8 cellular contexts compared by ENCODE assay signal in the genomic region with DNA sequence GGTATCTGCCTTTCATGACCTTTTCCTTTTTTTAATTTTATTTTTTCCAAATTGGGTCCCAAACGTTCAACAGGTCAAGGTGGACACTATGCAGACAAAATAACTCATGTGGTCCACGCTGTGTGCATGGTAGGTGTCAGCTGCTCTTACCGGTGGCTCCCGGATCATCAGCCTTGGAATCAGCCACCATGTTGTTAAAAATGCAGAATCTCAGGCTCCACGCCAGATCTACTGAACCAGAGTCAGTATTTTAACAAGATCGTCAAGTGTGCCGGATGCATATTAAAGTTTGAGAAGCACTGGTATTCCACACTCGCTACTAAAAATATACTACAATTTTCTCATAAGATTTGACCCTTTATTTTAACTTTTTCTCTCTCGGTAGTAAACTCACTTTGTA. TPM values are rescaled to one million over a fixed set of nuclear protein-coding genes. Genes with fewer than 3 reads are reported as not detected.
DNase-seq lines count a peak whose midpoint lies in the region; ATAC-seq, FAIRE-seq and TF ChIP-seq lines count a peak whose summit lies in the region.

No MANE protein-coding gene starts in this region.

- H3K9ac ChIP-seq in PC-3 (ENCODE audit: low read length) = peak overlapping the region; percentile 72
- peak overlapping the region; percentile 52 for H3K9ac ChIP-seq in endodermal cell (ENCODE audit: extremely low read depth, low read length, poor library complexity, severe bottlenecking)

- H3K9me3 Mint-ChIP-seq in CD8-positive, alpha-beta T cell = no peaks in the 10 kb centered on the region
- H3K9me3 Mint-ChIP-seq in endodermal cell = no peaks in the 10 kb centered on the region

- WGBS in endodermal cell (ENCODE audit: insufficient coverage in 1 of 2, insufficient read length in 1 of 2), 2 experiments = 57 to 75% methylated on average over 7 to 9 of the region's 9 CpGs
- WGBS in pancreas, 2 donors = 17 to 18% methylated on average over 9 of the region's 9 CpGs

- TF ChIP-seq CTCF in CD8-positive, alpha-beta T cell (IDR thresholded peaks at IDR 0.05) = no peak
- no peak for TF ChIP-seq CTCF in PC-3 (conservative IDR thresholded peaks at IDR 0.05; ENCODE audit: low read depth, low read length)
- TF ChIP-seq CTCF in endodermal cell (conservative IDR thresholded peaks at IDR 0.05) = no peak
- no peak for TF ChIP-seq CTCF in pancreas (IDR thresholded peaks at IDR 0.05)

- no peaks in the 10 kb centered on the region for H3K27me3 ChIP-seq in CD8-positive, alpha-beta T cell (ENCODE audit: insufficient read depth, low read length)
- H3K27me3 ChIP-seq in PC-3 (ENCODE audit: low read length) (no peaks in the 10 kb centered on the region), endodermal cell (ENCODE audit: control insufficient read depth, insufficient read depth, low read length, poor library complexity, severe bottlenecking) (no peaks in the 10 kb centered on the region), pancreas (no peaks in the 10 kb centered on the region)

- CTCF ChIA-PET in CD8-positive, alpha-beta T cell (lab: Charles Lee) = no interaction called here
- CTCF ChIA-PET in PC-3 (lab: Charles Lee) = no interaction called here

- intact Hi-C loops in CD8-positive, alpha-beta T cell (cut with DNase I, micrococcal nuclease) = no loop called here
- intact Hi-C loops in PC-3 (cut with micrococcal nuclease) = loop anchor here (5.0 kb wide), 1 partner anchor 326 kb away; a partner anchor contains a TSS
- intact Hi-C loops in pancreas (cut with DNase I) = no loop called here

- H3K4me1 ChIP-seq in CD8-positive, alpha-beta T cell (ENCODE audit: insufficient read depth, low read length) = no peaks in the 10 kb centered on the region
- peaks cover 30% of the 10 kb centered on the region for H3K4me1 ChIP-seq in PC-3 (ENCODE audit: insufficient read depth, low read length)
- peaks cover 12% of the 10 kb centered on the region for H3K4me1 ChIP-seq in endodermal cell (ENCODE audit: control insufficient read depth, insufficient read depth, low read length)
- peaks cover 0 to 3% (median 2%) of the 10 kb centered on the region in 3 donors for H3K4me1 ChIP-seq in pancreas

- peak overlapping the region; percentile 6 for H3K4me3 ChIP-seq in CD8-positive, alpha-beta T cell (ENCODE audit: low read depth, low read length)
- H3K4me3 ChIP-seq in PC-3 (ENCODE audit: low read length) (peak overlapping the region; percentile 63), endodermal cell (ENCODE audit: low read length) (peak overlapping the region; percentile 83), pancreas (peak overlapping the region; percentile 48 to 72 (median 58))

- peaks cover 11% of the 10 kb centered on the region for H3K4me1 Mint-ChIP-seq in CD8-positive, alpha-beta T cell (ENCODE audit: low read depth)
- peaks cover 37% of the 10 kb centered on the region for H3K4me1 Mint-ChIP-seq in endodermal cell

- no peak for DNase-seq in CD8-positive, alpha-beta T cell
- DNase-seq in PC-3 = no peak
- no peak for DNase-seq in endodermal cell
- DNase-seq in pancreas = no peak
- DNase-seq in nucleus accumbens (lab: John Stamatoyannopoulos, UW) = no peak
- no peak for DNase-seq in iPS-NIHi11 (ENCODE audit: low spot score)
- no peak for DNase-seq in activated CD4-positive, alpha-beta T cell treated with anti-CD3 and anti-CD28 coated beads for 1 hour

- peak overlapping the region; percentile 84 for H3K4me2 ChIP-seq in PC-3 (ENCODE audit: low read length)

- H3K79me2 ChIP-seq in PC-3 (ENCODE audit: low read length) = peaks cover 42% of the 10 kb centered on the region

- H3F3A ChIP-seq in PC-3 (ENCODE audit: low read length, unreplicated experiment) = no peaks in the 10 kb centered on the region

- TSS peak; percentile 76 for BruUV-seq in PC-3 (replicated peaks; lab: Mats Ljungman, UMichigan)

- peaks cover 5% of the 10 kb centered on the region; the same call in 1 of the 2 replicates for H4K20me1 ChIP-seq in PC-3 (ENCODE audit: low read length)

- H3K9me2 ChIP-seq in PC-3 (replicated peaks; ENCODE audit: low read length) = no peaks in the 10 kb centered on the region

- POLR2A ChIA-PET in CD8-positive, alpha-beta T cell (lab: Charles Lee) = no interaction called here
- POLR2A ChIA-PET in PC-3 (lab: Charles Lee; ENCODE audit: unreplicated experiment) = no interaction called here

- no peak for FAIRE-seq in pancreas (lab: Jason Lieb, UNC)

- no peak overlapping the region for H3K27ac ChIP-seq in CD8-positive, alpha-beta T cell (ENCODE audit: low read depth, low read length)
- peak overlapping the region; percentile 23; the same call in 1 of the 2 replicates for H3K27ac ChIP-seq in PC-3 (ENCODE audit: low read length)
- peak overlapping the region; percentile 73 for H3K27ac ChIP-seq in endodermal cell (ENCODE audit: low read depth, low read length)
- peak overlapping the region in 3 of 4 donors; percentile 3 to 54 (median 41) for H3K27ac ChIP-seq in pancreas

- no peaks in the 10 kb centered on the region for H3K9me3 ChIP-seq in CD8-positive, alpha-beta T cell (ENCODE audit: low read length)
- H3K9me3 ChIP-seq in PC-3 (ENCODE audit: low read length) (no peaks in the 10 kb centered on the region), endodermal cell (ENCODE audit: control insufficient read depth, low read length) (no peaks in the 10 kb centered on the region), pancreas (no peaks in the 10 kb centered on the region)

- H2AFZ ChIP-seq in PC-3 (ENCODE audit: low read length) = peak overlapping the region; percentile 95

- no peaks in the 10 kb centered on the region for H3K36me3 Mint-ChIP-seq in CD8-positive, alpha-beta T cell
- H3K36me3 Mint-ChIP-seq in endodermal cell (ENCODE audit: low read depth) = no peaks in the 10 kb centered on the region

- ATAC-seq in CD8-positive, alpha-beta T cell = no peak
- ATAC-seq in PC-3 (no peak), pancreas (peak; percentile 3 to 19 (median 6)), HG03565 (IDR thresholded peaks at IDR 0.05; ENCODE audit: unreplicated experiment) (no peak)

- H3K27me3 Mint-ChIP-seq in CD8-positive, alpha-beta T cell (ENCODE audit: low read depth) = peaks cover 64% of the 10 kb centered on the region
- H3K27me3 Mint-ChIP-seq in endodermal cell (ENCODE audit: insufficient read depth) = peaks cover 43% of the 10 kb centered on the region

- peak overlapping the region; percentile 77 for H3K4me3 Mint-ChIP-seq in CD8-positive, alpha-beta T cell
- H3K4me3 Mint-ChIP-seq in endodermal cell = peak overlapping the region; percentile 88

- no peaks in the 10 kb centered on the region for H3K36me3 ChIP-seq in CD8-positive, alpha-beta T cell (ENCODE audit: insufficient read depth, low read length)
- H3K36me3 ChIP-seq in PC-3 (ENCODE audit: low read depth, low read length) (no peaks in the 10 kb centered on the region), endodermal cell (ENCODE audit: control insufficient read depth, insufficient read depth, low read length) (no peaks in the 10 kb centered on the region), pancreas (no peaks in the 10 kb centered on the region)

- H3K27ac Mint-ChIP-seq in CD8-positive, alpha-beta T cell = no peak overlapping the region
- H3K27ac Mint-ChIP-seq in endodermal cell = peak overlapping the region; percentile 56

RNA-seq across cellular contexts. Expression of a gene that starts 0.6 kb away (rescaled TPM):
- total RNA-seq in CD8-positive, alpha-beta T cell = not detected
- total RNA-seq in PC-3 (2014; rRNA removed) (15.3 and 15.6 TPM in 2 replicates), endodermal cell (10 to 100 TPM; 19.2 to 30.6 TPM), pancreas (1 to 10 TPM; 4.3 to 6.8 (median 5.6) TPM)
- polyA plus RNA-seq in endodermal cell (2013, experiment 1 of 2) = 21.6 TPM
- polyA plus RNA-seq in endodermal cell (2013, experiment 2 of 2) = 22.9 TPM
- polyA plus RNA-seq in pancreas = 1 to 10 TPM; 2.5 to 6.0 TPM

Comparison
In these comparisons a context has a peak if more than half of its experiments do, and no peak if none do; other contexts are left out.
1. ATAC-seq: peak in pancreas (4 of 4); none in CD8-positive, alpha-beta T cell (single experiment), PC-3 (single experiment) and HG03565 (single experiment).
2. H3K4me3 ChIP-seq: peak in every context shown above with its lines; median percentile 83 in endodermal cell; 63 in PC-3; 58 in pancreas; 6 in CD8-positive, alpha-beta T cell.
3. RNA of a gene that starts 0.6 kb away (total RNA-seq): 19.2 to 30.6 TPM in endodermal cell, 15.3 to 15.6 TPM in PC-3 and 4.3 to 6.8 TPM in pancreas; not detected in CD8-positive, alpha-beta T cell; every median in the first group is over 4 times any median in the second.